ENCODE assay signal across 15 cellular contexts in the genomic region with DNA sequence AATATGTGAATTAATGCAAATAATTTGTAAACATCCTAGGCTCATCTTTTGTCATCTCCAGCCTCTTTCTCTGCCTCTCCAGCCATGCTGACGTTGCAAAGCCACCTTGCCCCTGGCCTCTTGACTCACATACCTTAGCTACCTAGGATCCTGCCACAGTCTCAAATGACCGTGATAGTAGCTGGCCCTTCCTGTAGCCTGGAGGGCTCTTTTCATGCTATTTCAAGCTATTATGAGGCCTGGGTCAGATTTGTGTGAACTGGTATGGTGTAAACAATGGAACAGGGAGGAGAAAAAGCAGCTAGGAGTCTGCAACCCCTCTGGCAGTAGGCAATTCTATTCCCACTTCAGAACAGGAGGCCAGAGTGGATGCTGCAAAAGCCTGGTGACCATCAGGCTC.
DNase-seq lines count a peak whose midpoint lies in the region; ATAC-seq lines count a peak whose summit lies in the region.
"Had no signal": no experiment of that assay in that cellular context is flagged by ENCODE, and none has a peak within 500 bp of the region (broad histone marks: within the 10 kb centered on the region; RNA-seq: fewer than 3 reads in every experiment).

No MANE protein-coding gene starts in this region.

- intact Hi-C loops in dendritic cell treated with granulocyte-macrophage colony-stimulating factor and Interleukin-4, amounts not matched to agents 40 ng/mL and 50 ng/mL, for 4 days (cut with micrococcal nuclease), result no loop called here

- no peaks in the 10 kb centered on the region for H3K9me3 Mint-ChIP-seq in activated naive CD8-positive, alpha-beta T cell treated with anti-CD3 and anti-CD28 coated beads for 36 hours
- no peaks in the 10 kb centered on the region for H3K9me3 Mint-ChIP-seq in activated naive CD8-positive, alpha-beta T cell treated with anti-CD3 and anti-CD28 coated beads, Interleukin-2, amount 50 U/mL, for 24 hours
- no peaks in the 10 kb centered on the region for H3K9me3 Mint-ChIP-seq in dendritic cell treated with granulocyte-macrophage colony-stimulating factor and Interleukin-4, amounts not matched to agents 40 ng/mL and 50 ng/mL, for 4 days
- no peaks in the 10 kb centered on the region for H3K9me3 Mint-ChIP-seq in T-helper 2 cell treated with Interferon-gamma antibody and Interleukin-4, amounts not matched to agents 5 μg/mL and 100 μg/mL, for 36 hours
- H3K9me3 Mint-ChIP-seq: CD8-positive, alpha-beta T cell had no signal

- no peak for DNase-seq in activated naive CD8-positive, alpha-beta T cell treated with anti-CD3 and anti-CD28 coated beads for 36 hours
- no peak for DNase-seq in activated naive CD8-positive, alpha-beta T cell treated with anti-CD3 and anti-CD28 coated beads, Interleukin-2, amount 50 U/mL, for 24 hours
- peak; percentile 89 for DNase-seq in ELF-1 (ENCODE audit: low read depth, low spot score)
- no peak for DNase-seq in T-helper 2 cell treated with Interferon-gamma antibody and Interleukin-4, amounts not matched to agents 5 μg/mL and 100 μg/mL, for 36 hours (ENCODE audit: low spot score)
- no peak for DNase-seq in activated CD4-positive, alpha-beta T cell treated with anti-CD3 and anti-CD28 coated beads, Interleukin-2, amount 50 U/mL, for 48 hours
- DNase-seq: Calu3; CD8-positive, alpha-beta T cell; GOT3; H7; HFFc6 had no signal

- no peaks in the 10 kb centered on the region for H3K27me3 Mint-ChIP-seq in activated naive CD8-positive, alpha-beta T cell treated with anti-CD3 and anti-CD28 coated beads for 36 hours
- H3K27me3 Mint-ChIP-seq in activated naive CD8-positive, alpha-beta T cell treated with anti-CD3 and anti-CD28 coated beads, Interleukin-2, amount 50 U/mL, for 24 hours, result no peaks in the 10 kb centered on the region
- H3K27me3 Mint-ChIP-seq in dendritic cell treated with granulocyte-macrophage colony-stimulating factor and Interleukin-4, amounts not matched to agents 40 ng/mL and 50 ng/mL, for 4 days, result no peaks in the 10 kb centered on the region
- no peaks in the 10 kb centered on the region for H3K27me3 Mint-ChIP-seq in T-helper 2 cell treated with Interferon-gamma antibody and Interleukin-4, amounts not matched to agents 5 μg/mL and 100 μg/mL, for 36 hours (ENCODE audit: low read depth)

- H3K27ac Mint-ChIP-seq in activated naive CD8-positive, alpha-beta T cell treated with anti-CD3 and anti-CD28 coated beads for 36 hours, result peak overlapping the region; percentile 7
- H3K27ac Mint-ChIP-seq in activated naive CD8-positive, alpha-beta T cell treated with anti-CD3 and anti-CD28 coated beads, Interleukin-2, amount 50 U/mL, for 24 hours, result no peak overlapping the region
- H3K27ac Mint-ChIP-seq in dendritic cell treated with granulocyte-macrophage colony-stimulating factor and Interleukin-4, amounts not matched to agents 40 ng/mL and 50 ng/mL, for 4 days, result peak overlapping the region; percentile 60
- H3K27ac Mint-ChIP-seq in T-helper 2 cell treated with Interferon-gamma antibody and Interleukin-4, amounts not matched to agents 5 μg/mL and 100 μg/mL, for 36 hours, result no peak overlapping the region
- H3K27ac Mint-ChIP-seq: CD8-positive, alpha-beta T cell; HFFc6 had no signal

- ATAC-seq in activated naive CD8-positive, alpha-beta T cell treated with anti-CD3 and anti-CD28 coated beads, Interleukin-2, amount 50 U/mL, for 24 hours, result no peak
- ATAC-seq in HG03378 (IDR thresholded peaks at IDR 0.05; ENCODE audit: unreplicated experiment), result no peak
- ATAC-seq: A549; CD8-positive, alpha-beta T cell; GM12878; HCT116 had no signal

- H3K4me1 Mint-ChIP-seq in activated naive CD8-positive, alpha-beta T cell treated with anti-CD3 and anti-CD28 coated beads for 36 hours, result no peaks in the 10 kb centered on the region
- no peaks in the 10 kb centered on the region for H3K4me1 Mint-ChIP-seq in activated naive CD8-positive, alpha-beta T cell treated with anti-CD3 and anti-CD28 coated beads, Interleukin-2, amount 50 U/mL, for 24 hours
- peaks cover 44% of the 10 kb centered on the region for H3K4me1 Mint-ChIP-seq in dendritic cell treated with granulocyte-macrophage colony-stimulating factor and Interleukin-4, amounts not matched to agents 40 ng/mL and 50 ng/mL, for 4 days (ENCODE audit: low read depth)
- H3K4me1 Mint-ChIP-seq in T-helper 2 cell treated with Interferon-gamma antibody and Interleukin-4, amounts not matched to agents 5 μg/mL and 100 μg/mL, for 36 hours (ENCODE audit: low read depth), result no peaks in the 10 kb centered on the region

- H3K4me3 Mint-ChIP-seq in activated naive CD8-positive, alpha-beta T cell treated with anti-CD3 and anti-CD28 coated beads for 36 hours, result no peak overlapping the region
- no peak overlapping the region for H3K4me3 Mint-ChIP-seq in activated naive CD8-positive, alpha-beta T cell treated with anti-CD3 and anti-CD28 coated beads, Interleukin-2, amount 50 U/mL, for 24 hours
- H3K4me3 Mint-ChIP-seq in dendritic cell treated with granulocyte-macrophage colony-stimulating factor and Interleukin-4, amounts not matched to agents 40 ng/mL and 50 ng/mL, for 4 days, result no peak overlapping the region
- no peak overlapping the region for H3K4me3 Mint-ChIP-seq in T-helper 2 cell treated with Interferon-gamma antibody and Interleukin-4, amounts not matched to agents 5 μg/mL and 100 μg/mL, for 36 hours
- H3K4me3 Mint-ChIP-seq: CD8-positive, alpha-beta T cell; HFFc6 had no signal

- peaks cover 21% of the 10 kb centered on the region for H3K36me3 Mint-ChIP-seq in activated naive CD8-positive, alpha-beta T cell treated with anti-CD3 and anti-CD28 coated beads for 36 hours
- peaks cover 4% of the 10 kb centered on the region for H3K36me3 Mint-ChIP-seq in activated naive CD8-positive, alpha-beta T cell treated with anti-CD3 and anti-CD28 coated beads, Interleukin-2, amount 50 U/mL, for 24 hours (ENCODE audit: low read depth)
- H3K36me3 Mint-ChIP-seq in dendritic cell treated with granulocyte-macrophage colony-stimulating factor and Interleukin-4, amounts not matched to agents 40 ng/mL and 50 ng/mL, for 4 days (ENCODE audit: low read depth), result peaks cover 52% of the 10 kb centered on the region
- no peaks in the 10 kb centered on the region for H3K36me3 Mint-ChIP-seq in T-helper 2 cell treated with Interferon-gamma antibody and Interleukin-4, amounts not matched to agents 5 μg/mL and 100 μg/mL, for 36 hours (ENCODE audit: low read depth)

Comparison
In these comparisons a context has a peak if more than half of its experiments do, and no peak if none do; other contexts are left out.
1. H3K27ac Mint-ChIP-seq: peak in activated naive CD8-positive, alpha-beta T cell treated with anti-CD3 and anti-CD28 coated beads for 36 hours (single experiment) and dendritic cell treated with granulocyte-macrophage colony-stimulating factor and Interleukin-4, amounts not matched to agents 40 ng/mL and 50 ng/mL, for 4 days (single experiment); none in activated naive CD8-positive, alpha-beta T cell treated with anti-CD3 and anti-CD28 coated beads, Interleukin-2, amount 50 U/mL, for 24 hours (single experiment) and T-helper 2 cell treated with Interferon-gamma antibody and Interleukin-4, amounts not matched to agents 5 μg/mL and 100 μg/mL, for 36 hours (single experiment).